8 cellular contexts compared by ENCODE assay signal in the genomic region with DNA sequence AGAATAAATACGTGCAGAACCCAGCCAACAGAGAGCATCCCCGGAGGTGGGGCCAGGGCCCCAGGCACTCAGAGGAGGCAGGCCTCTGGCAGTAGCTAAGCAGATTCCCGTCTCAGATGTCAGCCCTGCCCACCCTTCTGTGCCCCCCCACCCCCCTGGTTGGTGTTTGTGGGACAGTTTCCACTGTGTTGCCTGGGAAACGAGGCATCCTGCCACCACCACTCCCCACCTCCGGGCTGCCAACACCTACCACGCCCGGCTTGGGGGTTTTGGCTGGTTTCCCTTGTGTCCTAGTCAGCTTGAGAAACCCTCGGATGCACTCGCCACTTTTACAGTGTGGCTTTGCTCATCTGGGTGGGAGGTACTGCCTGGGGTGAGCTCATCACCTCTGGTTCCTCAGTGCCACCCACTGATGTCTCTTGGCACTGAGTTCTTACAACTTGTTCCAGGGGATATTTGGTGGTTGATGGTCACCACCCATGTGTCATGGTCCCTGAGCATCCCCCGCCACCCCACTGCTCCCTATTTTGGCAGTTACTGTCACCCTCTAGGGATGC.
A peak's percentile ranks its signal among the peaks of the same experiment; 100 is the strongest.
DNase-seq lines count a peak whose midpoint lies in the region; ATAC-seq lines count a peak whose summit lies in the region.

No MANE protein-coding gene starts in this region.

- DNase-seq in ELR (ENCODE audit: low read depth) (peak; percentile 88), NCI-H748 (lab: John Stamatoyannopoulos, UW; ENCODE audit: unreplicated experiment) (peak; percentile 93), glomerular visceral epithelial cell (ENCODE audit: extremely low spot score) (peak; percentile 98), left lobe of liver (ENCODE audit: low spot score) (no peak), DMS153 treated with DMSO at 0.1 percent for 48 hours (lab: John Stamatoyannopoulos, UW; ENCODE audit: unreplicated experiment) (no peak)
- peak; percentile 79 for DNase-seq in activated T-helper 1 cell treated with anti-CD3 and anti-CD28 coated beads, Interleukin-12 subunit alpha, Interleukin-12 subunit beta, Interleukin-2, Interleukin-4 antibody, amounts not matched to agents 30 ng/mL and 10 ng/mL and 1 ng/mL, durations not matched to agents 14 hours and 24 hours and 36 hours (ENCODE audit: low spot score)
- peak; percentile 68 to 73 for DNase-seq in stimulated activated CD4-positive, alpha-beta T cell treated with anti-CD3 and anti-CD28 coated beads, Interleukin-2, amount 100 ng/mL, for 48 hours

- H3K27ac Mint-ChIP-seq in activated T-helper 1 cell treated with anti-CD3 and anti-CD28 coated beads, Interleukin-12 subunit alpha, Interleukin-12 subunit beta, Interleukin-2, Interleukin-4 antibody, amounts not matched to agents 30 ng/mL and 10 ng/mL and 1 ng/mL, durations not matched to agents 14 hours and 24 hours and 36 hours = peak overlapping the region; percentile 74

- intact Hi-C loops in activated T-helper 1 cell treated with anti-CD3 and anti-CD28 coated beads, Interleukin-12 subunit alpha, Interleukin-12 subunit beta, Interleukin-2, Interleukin-4 antibody, amounts not matched to agents 30 ng/mL and 10 ng/mL and 1 ng/mL, durations not matched to agents 14 hours and 24 hours and 36 hours (cut with micrococcal nuclease) = loop anchor here (1.0 to 2.0 kb wide), 8 partner anchors 9 to 280 kb away; a partner anchor contains a TSS

- H3K36me3 Mint-ChIP-seq in activated T-helper 1 cell treated with anti-CD3 and anti-CD28 coated beads, Interleukin-12 subunit alpha, Interleukin-12 subunit beta, Interleukin-2, Interleukin-4 antibody, amounts not matched to agents 30 ng/mL and 10 ng/mL and 1 ng/mL, durations not matched to agents 14 hours and 24 hours and 36 hours (ENCODE audit: low read depth) = no peaks in the 10 kb centered on the region

- no peak overlapping the region for H3K4me3 Mint-ChIP-seq in activated T-helper 1 cell treated with anti-CD3 and anti-CD28 coated beads, Interleukin-12 subunit alpha, Interleukin-12 subunit beta, Interleukin-2, Interleukin-4 antibody, amounts not matched to agents 30 ng/mL and 10 ng/mL and 1 ng/mL, durations not matched to agents 14 hours and 24 hours and 36 hours

- peaks cover 9% of the 10 kb centered on the region for H3K9me3 Mint-ChIP-seq in activated T-helper 1 cell treated with anti-CD3 and anti-CD28 coated beads, Interleukin-12 subunit alpha, Interleukin-12 subunit beta, Interleukin-2, Interleukin-4 antibody, amounts not matched to agents 30 ng/mL and 10 ng/mL and 1 ng/mL, durations not matched to agents 14 hours and 24 hours and 36 hours

- ATAC-seq in left lobe of liver (no peak), GM18502 (IDR thresholded peaks at IDR 0.05; ENCODE audit: poor library complexity, unreplicated experiment) (no peak)

- peaks cover 48% of the 10 kb centered on the region for H3K4me1 Mint-ChIP-seq in activated T-helper 1 cell treated with anti-CD3 and anti-CD28 coated beads, Interleukin-12 subunit alpha, Interleukin-12 subunit beta, Interleukin-2, Interleukin-4 antibody, amounts not matched to agents 30 ng/mL and 10 ng/mL and 1 ng/mL, durations not matched to agents 14 hours and 24 hours and 36 hours (ENCODE audit: low read depth)

- no peaks in the 10 kb centered on the region for H3K27me3 Mint-ChIP-seq in activated T-helper 1 cell treated with anti-CD3 and anti-CD28 coated beads, Interleukin-12 subunit alpha, Interleukin-12 subunit beta, Interleukin-2, Interleukin-4 antibody, amounts not matched to agents 30 ng/mL and 10 ng/mL and 1 ng/mL, durations not matched to agents 14 hours and 24 hours and 36 hours (ENCODE audit: insufficient read depth)

Comparison
In these comparisons a context has a peak if more than half of its experiments do, and no peak if none do; other contexts are left out.
1. DNase-seq: peak in ELR (single experiment), NCI-H748 (single experiment), activated T-helper 1 cell treated with anti-CD3 and anti-CD28 coated beads, Interleukin-12 subunit alpha, Interleukin-12 subunit beta, Interleukin-2, Interleukin-4 antibody, amounts not matched to agents 30 ng/mL and 10 ng/mL and 1 ng/mL, durations not matched to agents 14 hours and 24 hours and 36 hours (single experiment), glomerular visceral epithelial cell (single experiment) and stimulated activated CD4-positive, alpha-beta T cell treated with anti-CD3 and anti-CD28 coated beads, Interleukin-2, amount 100 ng/mL, for 48 hours (2 of 2); none in left lobe of liver (single experiment) and DMS153 treated with DMSO at 0.1 percent for 48 hours (single experiment).